In the genomic region with DNA sequence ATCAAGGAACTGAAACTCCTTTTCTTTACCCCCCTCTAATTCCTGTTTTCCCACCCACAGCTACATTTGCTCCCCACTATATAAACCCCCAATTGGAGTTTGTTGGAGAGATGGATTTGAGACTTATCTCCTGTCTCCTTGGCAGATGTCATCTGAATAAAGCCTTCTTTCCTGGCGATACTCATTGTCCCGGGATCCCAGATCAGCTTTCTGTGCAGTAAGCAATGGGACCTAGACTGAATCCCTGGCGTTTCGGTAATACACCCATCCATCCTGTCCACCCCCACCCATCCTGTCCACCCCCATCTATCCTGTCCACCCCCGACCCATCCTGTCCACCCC, we compare ENCODE assay signal across 12 cellular contexts. TPM values are rescaled to one million over a fixed set of nuclear protein-coding genes. Genes with fewer than 3 reads are reported as not detected.
DNase-seq lines count a peak whose midpoint lies in the region; ATAC-seq, FAIRE-seq and TF ChIP-seq lines count a peak whose summit lies in the region.
"Had no signal": no experiment of that assay in that cellular context is flagged by ENCODE, and none has a peak within 500 bp of the region (broad histone marks: within the 10 kb centered on the region; RNA-seq: fewer than 3 reads in every experiment).

No MANE protein-coding gene starts in this region.

- TF ChIP-seq CTCF in activated B cell treated with CpG ODN at 0.5 μM for 24 hours (IDR thresholded peaks at IDR 0.05): no peak

- H3K4me3 Mint-ChIP-seq in activated CD4-positive, alpha-beta T cell treated with anti-CD3 and anti-CD28 coated beads, Interleukin-2, amount 10 ng/mL, durations not matched to agents 24 days and 14 days: peak overlapping the region; percentile 48
- no peak overlapping the region for H3K4me3 Mint-ChIP-seq in activated B cell treated with CpG ODN at 0.5 μM for 24 hours
- H3K4me3 Mint-ChIP-seq in natural killer cell treated with Interleukin-12 subunit alpha and Interleukin-12 subunit beta and Interleukin-15 and Interleukin-18, amount 100 ng/mL, for 72 hours: no peak overlapping the region

- POLR2A ChIA-PET in activated B cell treated with CpG ODN at 0.5 μM for 24 hours (lab: Charles Lee): interaction anchor here (0.7 to 3.1 kb wide), 10 partner anchors 9 to 147 kb away, joined by 3 to 29 read pairs (median 6); partner anchors contain the start of genes KIF22, MAZ and PAGR1

- peak; percentile 9 for FAIRE-seq in GM12892 (lab: Jason Lieb, UNC)
- FAIRE-seq: TTC549 had no signal

- no peaks in the 10 kb centered on the region for H3K36me3 Mint-ChIP-seq in activated CD4-positive, alpha-beta T cell treated with anti-CD3 and anti-CD28 coated beads, Interleukin-2, amount 10 ng/mL, durations not matched to agents 24 days and 14 days (ENCODE audit: low read depth)
- no peaks in the 10 kb centered on the region for H3K36me3 Mint-ChIP-seq in activated B cell treated with CpG ODN at 0.5 μM for 24 hours (ENCODE audit: low read depth)
- H3K36me3 Mint-ChIP-seq in natural killer cell treated with Interleukin-12 subunit alpha and Interleukin-12 subunit beta and Interleukin-15 and Interleukin-18, amount 100 ng/mL, for 72 hours: no peaks in the 10 kb centered on the region

- no peak for TF ChIP-seq POLR2A in GM12892 (IDR thresholded peaks at IDR 0.05; ENCODE audit: low read depth, low read length)

- H3K9me3 Mint-ChIP-seq in activated CD4-positive, alpha-beta T cell treated with anti-CD3 and anti-CD28 coated beads, Interleukin-2, amount 10 ng/mL, durations not matched to agents 24 days and 14 days: no peaks in the 10 kb centered on the region
- H3K9me3 Mint-ChIP-seq in activated B cell treated with CpG ODN at 0.5 μM for 24 hours: peaks cover 11% of the 10 kb centered on the region
- H3K9me3 Mint-ChIP-seq in natural killer cell treated with Interleukin-12 subunit alpha and Interleukin-12 subunit beta and Interleukin-15 and Interleukin-18, amount 100 ng/mL, for 72 hours: no peaks in the 10 kb centered on the region

- peak overlapping the region; percentile 98 for H3K27ac Mint-ChIP-seq in activated CD4-positive, alpha-beta T cell treated with anti-CD3 and anti-CD28 coated beads, Interleukin-2, amount 10 ng/mL, durations not matched to agents 24 days and 14 days
- peak overlapping the region; percentile 46 for H3K27ac Mint-ChIP-seq in activated B cell treated with CpG ODN at 0.5 μM for 24 hours
- peak overlapping the region; percentile 88 to 89 for H3K27ac Mint-ChIP-seq in natural killer cell treated with Interleukin-12 subunit alpha and Interleukin-12 subunit beta and Interleukin-15 and Interleukin-18, amount 100 ng/mL, for 72 hours

- no peak for ATAC-seq in activated B cell treated with CpG ODN at 0.5 μM for 24 hours (ENCODE audit: low read depth)
- no peak for ATAC-seq in natural killer cell treated with Interleukin-12 subunit alpha and Interleukin-12 subunit beta and Interleukin-15 and Interleukin-18, amount 100 ng/mL, for 72 hours

- CTCF ChIA-PET in activated B cell treated with CpG ODN at 0.5 μM for 24 hours (lab: Charles Lee): interaction anchor here (0.7 to 4.3 kb wide), 22 partner anchors 13 to 331 kb away, joined by 3 to 24 read pairs (median 5); partner anchors contain the start of genes C16orf54, C16orf92, KIF22 and MAZ

- intact Hi-C loops in activated CD4-positive, alpha-beta T cell treated with anti-CD3 and anti-CD28 coated beads, Interleukin-2, amount 10 ng/mL, durations not matched to agents 24 days and 14 days (cut with micrococcal nuclease): loop anchor here (1.0 to 5.0 kb wide), 7 partner anchors 20 to 320 kb away; partner anchors contain the start of genes INO80E, KIF22, MAZ and SPN
- intact Hi-C loops in activated B cell treated with CpG ODN at 0.5 μM for 24 hours (cut with micrococcal nuclease): loop anchor here (2.0 kb wide), 2 partner anchors 44 to 56 kb away; partner anchors contain the start of gene C16orf54

- no peak for DNase-seq in activated CD4-positive, alpha-beta T cell treated with anti-CD3 and anti-CD28 coated beads, Interleukin-2, amount 10 ng/mL, durations not matched to agents 24 days and 14 days
- no peak for DNase-seq in activated CD4-positive, alpha-beta T cell treated with anti-CD3 and anti-CD28 coated beads for 4 hours
- DNase-seq in GM12892 (ENCODE audit: insufficient read length) (no peak), activated B cell treated with CpG ODN at 0.5 μM for 24 hours (no peak), NCI-H1048 (lab: John Stamatoyannopoulos, UW) (no peak), NCI-H1417 (lab: John Stamatoyannopoulos, UW) (no peak)
- DNase-seq in natural killer cell treated with Interleukin-12 subunit alpha and Interleukin-12 subunit beta and Interleukin-15 and Interleukin-18, amount 100 ng/mL, for 72 hours (ENCODE audit: low spot score): no peak
- no peak for DNase-seq in activated effector memory CD4-positive, alpha-beta T cell treated with Interleukin-2 at 50 U/mL for 16 hours
- DNase-seq: cortex of kidney had no signal

- no peaks in the 10 kb centered on the region for H3K27me3 Mint-ChIP-seq in activated CD4-positive, alpha-beta T cell treated with anti-CD3 and anti-CD28 coated beads, Interleukin-2, amount 10 ng/mL, durations not matched to agents 24 days and 14 days
- no peaks in the 10 kb centered on the region for H3K27me3 Mint-ChIP-seq in activated B cell treated with CpG ODN at 0.5 μM for 24 hours
- no peaks in the 10 kb centered on the region for H3K27me3 Mint-ChIP-seq in natural killer cell treated with Interleukin-12 subunit alpha and Interleukin-12 subunit beta and Interleukin-15 and Interleukin-18, amount 100 ng/mL, for 72 hours

- peaks cover 35% of the 10 kb centered on the region for H3K4me1 Mint-ChIP-seq in activated CD4-positive, alpha-beta T cell treated with anti-CD3 and anti-CD28 coated beads, Interleukin-2, amount 10 ng/mL, durations not matched to agents 24 days and 14 days
- peaks cover 37% of the 10 kb centered on the region for H3K4me1 Mint-ChIP-seq in activated B cell treated with CpG ODN at 0.5 μM for 24 hours
- peaks cover 20 to 27% of the 10 kb centered on the region in 2 donors for H3K4me1 Mint-ChIP-seq in natural killer cell treated with Interleukin-12 subunit alpha and Interleukin-12 subunit beta and Interleukin-15 and Interleukin-18, amount 100 ng/mL, for 72 hours (ENCODE audit: low read depth in 2 of 2)

RNA-seq across cellular contexts. Expression of gene QPRT, which starts 22.2 kb away (rescaled TPM):
- 5.8 and 6.3 TPM in 2 replicates for total RNA-seq in activated CD4-positive, alpha-beta T cell treated with anti-CD3 and anti-CD28 coated beads, Interleukin-2, amount 10 ng/mL, durations not matched to agents 24 days and 14 days
- 23.7 TPM for polyA plus RNA-seq in GM12892 (2012; ENCODE audit: missing spikeins)
- 0.64 and 0.84 TPM in 2 replicates for total RNA-seq in activated B cell treated with CpG ODN at 0.5 μM for 24 hours
- 1 to 10 TPM; 3.3 to 5.6 TPM for total RNA-seq in natural killer cell treated with Interleukin-12 subunit alpha and Interleukin-12 subunit beta and Interleukin-15 and Interleukin-18, amount 100 ng/mL, for 72 hours

RNA-seq across cellular contexts. Expression of gene SPN, which starts 38.1 kb away (rescaled TPM):
- 157 and 165 TPM in 2 replicates for total RNA-seq in activated CD4-positive, alpha-beta T cell treated with anti-CD3 and anti-CD28 coated beads, Interleukin-2, amount 10 ng/mL, durations not matched to agents 24 days and 14 days
- 58.5 TPM for polyA plus RNA-seq in GM12892 (2012; ENCODE audit: missing spikeins)
- 2.4 and 2.7 TPM in 2 replicates for total RNA-seq in activated B cell treated with CpG ODN at 0.5 μM for 24 hours
- 100 to 1,000 TPM; 111 to 132 TPM for total RNA-seq in natural killer cell treated with Interleukin-12 subunit alpha and Interleukin-12 subunit beta and Interleukin-15 and Interleukin-18, amount 100 ng/mL, for 72 hours
- total RNA-seq: foreskin keratinocyte had no signal
- polyA plus RNA-seq: foreskin keratinocyte had no signal

RNA-seq across cellular contexts. Expression of gene C16orf54, which starts 44.6 kb away (rescaled TPM):
- 17.0 and 17.8 TPM in 2 replicates for total RNA-seq in activated CD4-positive, alpha-beta T cell treated with anti-CD3 and anti-CD28 coated beads, Interleukin-2, amount 10 ng/mL, durations not matched to agents 24 days and 14 days
- 1.8 TPM for polyA plus RNA-seq in GM12892 (2012; ENCODE audit: missing spikeins)
- total RNA-seq in activated B cell treated with CpG ODN at 0.5 μM for 24 hours: 20.4 and 22.5 TPM in 2 replicates
- 10 to 100 TPM; 15.1 to 17.9 TPM for total RNA-seq in natural killer cell treated with Interleukin-12 subunit alpha and Interleukin-12 subunit beta and Interleukin-15 and Interleukin-18, amount 100 ng/mL, for 72 hours
- total RNA-seq: foreskin keratinocyte, PC-9 had no signal
- polyA plus RNA-seq: foreskin keratinocyte had no signal

Comparison
In these comparisons a context has a peak if more than half of its experiments do, and no peak if none do; other contexts are left out.
1. H3K27ac Mint-ChIP-seq: peak in every context shown above with its lines; median percentile 98 in activated CD4-positive, alpha-beta T cell treated with anti-CD3 and anti-CD28 coated beads, Interleukin-2, amount 10 ng/mL, durations not matched to agents 24 days and 14 days; 88 in natural killer cell treated with Interleukin-12 subunit alpha and Interleukin-12 subunit beta and Interleukin-15 and Interleukin-18, amount 100 ng/mL, for 72 hours; 46 in activated B cell treated with CpG ODN at 0.5 μM for 24 hours.
2. RNA of gene SPN, which starts 38.1 kb away (total RNA-seq): 157 to 165 TPM in activated CD4-positive, alpha-beta T cell treated with anti-CD3 and anti-CD28 coated beads, Interleukin-2, amount 10 ng/mL, durations not matched to agents 24 days and 14 days and 111 to 132 TPM in natural killer cell treated with Interleukin-12 subunit alpha and Interleukin-12 subunit beta and Interleukin-15 and Interleukin-18, amount 100 ng/mL, for 72 hours; 2.4 to 2.7 TPM in activated B cell treated with CpG ODN at 0.5 μM for 24 hours; every median in the first group is over 10 times any median in the second.